Comparison of ENCODE assay signal across 9 cellular contexts in genomic region chr12:119695034-119695433, GRCh38. TPM values are rescaled to one million over a fixed set of nuclear protein-coding genes. Genes with fewer than 3 reads are reported as not detected.
DNase-seq lines count a peak whose midpoint lies in the region; ATAC-seq, FAIRE-seq and TF ChIP-seq lines count a peak whose summit lies in the region.
"Had no signal": no experiment of that assay in that cellular context is flagged by ENCODE, and none has a peak within 500 bp of the region (broad histone marks: within the 10 kb centered on the region; RNA-seq: fewer than 3 reads in every experiment).

No MANE protein-coding gene starts in this region.

- H3K4me2 ChIP-seq in GM23248 (ENCODE audit: unreplicated experiment) = no peak overlapping the region
- H3K4me2 ChIP-seq in keratinocyte (ENCODE audit: control insufficient read depth, extremely low read depth, insufficient read depth, low read depth, low read length) = no peak overlapping the region
- no peak overlapping the region for H3K4me2 ChIP-seq in neuronal stem cell (ENCODE audit: insufficient read depth, low read length, poor library complexity, severe bottlenecking)

- H3K4me3 ChIP-seq in GM23248 (no peak overlapping the region), adrenal gland (no peak overlapping the region), keratinocyte (ENCODE audit: control insufficient read depth in 2 of 3, extremely low read depth in 1 of 3, insufficient read depth in 2 of 3, low read depth in 1 of 3, low read length in 3 of 3) (no peak overlapping the region), neuronal stem cell (ENCODE audit: low read length in 2 of 2) (no peak overlapping the region)

- H4K8ac ChIP-seq in neuronal stem cell (ENCODE audit: low read depth, low read length) = no peak overlapping the region

- H3K4me1 ChIP-seq in GM23248 (ENCODE audit: insufficient read depth) (peaks cover 26% of the 10 kb centered on the region), adrenal gland (replicated peaks in 1 of 2) (peaks cover 28 to 48% of the 10 kb centered on the region in 2 donors), keratinocyte (ENCODE audit: control insufficient read depth, extremely low read depth, insufficient read depth, low read length) (peaks cover 3% of the 10 kb centered on the region), neuronal stem cell (ENCODE audit: control insufficient read depth in 2 of 2, insufficient read depth in 1 of 2, low read depth in 1 of 2, low read length in 2 of 2) (peaks cover 0 to 2% of the 10 kb centered on the region in 2 donors)

- H3K9me2 ChIP-seq in GM23248 (ENCODE audit: insufficient read depth) = no peaks in the 10 kb centered on the region

- WGBS in GM23248 (ENCODE audit: low coverage in 1 of 2, low lambda C conversion rate in 2 of 2, missing lambda C conversion rate in 2 of 2), 2 experiments = 79 to 86% methylated on average over 4 of the region's 4 CpGs
- 78 to 84% (median 80%) methylated on average over 4 of the region's 4 CpGs for WGBS in adrenal gland, 4 donors
- WGBS in neuronal stem cell (ENCODE audit: extremely low coverage in 2 of 2, insufficient read length in 2 of 2, insufficient replicate concordance in 1 of 2), 2 donors = no CpG with 5 or more reads among the region's 4 CpGs

- H3K9ac ChIP-seq in GM23248 (no peak overlapping the region), keratinocyte (ENCODE audit: control insufficient read depth, extremely low read depth, insufficient read depth, low read length) (no peak overlapping the region), neuronal stem cell (ENCODE audit: low read depth, low read length, poor library complexity) (no peak overlapping the region)

- no peak overlapping the region for H3K23ac ChIP-seq in neuronal stem cell (ENCODE audit: low read depth, low read length, poor library complexity)

- no peak overlapping the region for H2BK120ac ChIP-seq in neuronal stem cell (ENCODE audit: low read depth, low read length)

- no peak for FAIRE-seq in keratinocyte (lab: Jason Lieb, UNC)

- H2BK12ac ChIP-seq in neuronal stem cell (ENCODE audit: low read length) = no peak overlapping the region

- H2AFZ ChIP-seq in GM23248 (no peak overlapping the region), keratinocyte (ENCODE audit: control insufficient read depth, low read length) (no peak overlapping the region), neuronal stem cell (ENCODE audit: low read length) (no peak overlapping the region)

- H3K36me3 ChIP-seq in GM23248 (ENCODE audit: low read depth) = no peaks in the 10 kb centered on the region
- peaks cover 0 to 2% of the 10 kb centered on the region in 2 donors for H3K36me3 ChIP-seq in adrenal gland (replicated peaks in 1 of 2)
- peaks cover 0 to 6% of the 10 kb centered on the region in 2 experiments for H3K36me3 ChIP-seq in keratinocyte (ENCODE audit: control insufficient read depth in 2 of 2, extremely low read depth in 1 of 2, insufficient read depth in 2 of 2, low read length in 2 of 2)
- H3K36me3 ChIP-seq in neuronal stem cell (replicated peaks in 1 of 2; ENCODE audit: control insufficient read depth in 2 of 2, insufficient read depth in 2 of 2, low read length in 2 of 2) = peaks cover 32 to 92% of the 10 kb centered on the region in 2 donors

- intact Hi-C loops in adrenal gland (cut with DNase I) = loop anchor here in 1 of 2 donors (10.0 kb wide), 1 partner anchor 90 kb away; no protein-coding TSS in a partner anchor

- H4K20me1 ChIP-seq in GM23248 (ENCODE audit: insufficient read depth) (no peaks in the 10 kb centered on the region), keratinocyte (ENCODE audit: control insufficient read depth, extremely low read depth, insufficient read depth, low read length) (no peaks in the 10 kb centered on the region)

- H3K27ac ChIP-seq in GM23248 = no peak overlapping the region
- H3K27ac ChIP-seq in adrenal gland = peak overlapping the region in 3 of 5 donors; percentile 8 to 83 (median 10)
- H3K27ac ChIP-seq in keratinocyte (ENCODE audit: control insufficient read depth, insufficient read depth, low read length) = no peak overlapping the region
- H3K27ac ChIP-seq in neuronal stem cell (replicated peaks; ENCODE audit: low read length) = no peak overlapping the region

- ATAC-seq in GM19467 (IDR thresholded peaks at IDR 0.05; ENCODE audit: unreplicated experiment) (no peak), GM18909 (IDR thresholded peaks at IDR 0.05; ENCODE audit: poor library complexity, unreplicated experiment) (no peak)

- no peak overlapping the region for H3K4ac ChIP-seq in neuronal stem cell (ENCODE audit: low read length)

- no peaks in the 10 kb centered on the region for H3K79me2 ChIP-seq in GM23248 (ENCODE audit: insufficient read depth)
- H3K79me2 ChIP-seq in keratinocyte (ENCODE audit: control insufficient read depth, insufficient read depth, low read length) = no peaks in the 10 kb centered on the region

- in situ Hi-C loops in GM23248 (cut with MboI) = no loop called here

- H2AK5ac ChIP-seq in neuronal stem cell (ENCODE audit: low read depth, low read length) = no peak overlapping the region

- no peak overlapping the region for H2BK5ac ChIP-seq in neuronal stem cell (ENCODE audit: low read length)

- H3K9me3 ChIP-seq in GM23248 (ENCODE audit: low read depth) = no peaks in the 10 kb centered on the region
- no peaks in the 10 kb centered on the region for H3K9me3 ChIP-seq in adrenal gland (replicated peaks in 1 of 3)
- H3K9me3 ChIP-seq in keratinocyte (ENCODE audit: control insufficient read depth, low read depth, low read length) = no peaks in the 10 kb centered on the region
- H3K9me3 ChIP-seq in neuronal stem cell (replicated peaks in 1 of 2; ENCODE audit: control insufficient read depth in 2 of 2, insufficient read depth in 1 of 2, low read depth in 1 of 2, low read length in 2 of 2) = no peaks in the 10 kb centered on the region

- H3K14ac ChIP-seq in neuronal stem cell (ENCODE audit: low read length) = no peak overlapping the region

- no peak overlapping the region for H2BK15ac ChIP-seq in neuronal stem cell (ENCODE audit: low read length)

- H3K18ac ChIP-seq in neuronal stem cell (ENCODE audit: low read length) = no peak overlapping the region

- H4K91ac ChIP-seq in neuronal stem cell (ENCODE audit: low read depth, low read length, poor library complexity) = no peak overlapping the region

- peak; percentile 9 for DNase-seq in AG08395 (ENCODE audit: low spot score)
- peak; percentile 32 for DNase-seq in GM23248
- peak in 1 of 7 donors; percentile 32 for DNase-seq in adrenal gland
- no peak for DNase-seq in keratinocyte (ENCODE audit: low read depth, low spot score)
- no peak for DNase-seq in neuronal stem cell (ENCODE audit: low spot score)
- no peak for DNase-seq in NCI-H1048 (lab: John Stamatoyannopoulos, UW)
- DNase-seq: immature natural killer cell had no signal

- peaks cover 26% of the 10 kb centered on the region for H3F3A ChIP-seq in GM23248 (ENCODE audit: insufficient read depth)

- H3K27me3 ChIP-seq in GM23248 (replicated peaks; ENCODE audit: insufficient read depth) (no peaks in the 10 kb centered on the region), adrenal gland (no peaks in the 10 kb centered on the region), keratinocyte (ENCODE audit: control insufficient read depth, extremely low read depth, insufficient read depth, low read length) (no peaks in the 10 kb centered on the region), neuronal stem cell (ENCODE audit: control insufficient read depth in 3 of 3, insufficient read depth in 3 of 3, low read depth in 1 of 3, low read length in 3 of 3) (no peaks in the 10 kb centered on the region)

- H3K9me1 ChIP-seq in keratinocyte (ENCODE audit: control insufficient read depth, extremely low read depth, insufficient read depth, low read length) = no peaks in the 10 kb centered on the region

- no peaks in the 10 kb centered on the region for H3K79me1 ChIP-seq in neuronal stem cell (ENCODE audit: low read depth, low read length)

- dilution Hi-C loops in keratinocyte (cut with MboI; ENCODE audit: extremely low pct_ligation_motif_present, low sequenced_read_pairs) = no loop called here

- TF ChIP-seq POLR2A in adrenal gland (IDR thresholded peaks at IDR 0.05) = no peak

- TF ChIP-seq CTCF in adrenal gland (IDR thresholded peaks at IDR 0.05) = peak; percentile 30 to 49 (median 46)
- peak; percentile 35 to 72 (median 48) for TF ChIP-seq CTCF in keratinocyte (optimal IDR thresholded peaks at IDR 0.05 in 1 of 3, IDR thresholded peaks at IDR 0.05 in 1 of 3, conservative IDR thresholded peaks at IDR 0.05 in 1 of 3; ENCODE audit: extremely low read depth in 1 of 3, insufficient read depth in 2 of 3, low read length in 3 of 3)

RNA-seq across cellular contexts. Expression of gene PRKAB1, which starts 27.1 kb away (rescaled TPM):
- total RNA-seq in GM23248 (2014; rRNA removed; shearing (Covaris generic)) = 16.6 and 19.2 TPM in 2 replicates
- polyA plus RNA-seq in GM23248 (2016; fragmentation: Nextera tagmentation; extraction: Ambion mirVana) (24.7 and 25.0 TPM in 2 replicates), adrenal gland (10 to 100 TPM; 27.8 to 30.5 (median 29.3) TPM), keratinocyte (19.9 to 26.6 TPM (median 22.0 TPM) in 3 replicates)
- 10 to 100 TPM; 21.5 to 75.8 (median 40.3) TPM for total RNA-seq in adrenal gland
- 18.6 TPM for polyA plus RNA-seq in keratinocyte (2011; ENCODE audit: low read depth)
- 22.0 and 22.6 TPM in 2 replicates for polyA plus RNA-seq in keratinocyte (2011; cell fraction: cytosol; rRNA removed)
- 35.0 and 38.5 TPM in 2 replicates for polyA plus RNA-seq in keratinocyte (2011; cell fraction: nucleus; rRNA removed)
- polyA plus RNA-seq in keratinocyte (2012; ENCODE audit: low replicate concordance) = 17.9 and 18.4 TPM in 2 replicates
- polyA minus RNA-seq in keratinocyte = 14.6 to 16.0 TPM (median 15.9 TPM) in 3 replicates
- 19.8 TPM for polyA minus RNA-seq in keratinocyte (2011; cell fraction: cytosol; rRNA and poly(A)+ RNA removed)
- 10.8 and 14.7 TPM in 2 replicates for polyA minus RNA-seq in keratinocyte (2011; cell fraction: nucleus; rRNA and poly(A)+ RNA removed)
- polyA plus RNA-seq in neuronal stem cell (2013, experiment 1 of 2) = 25.8 TPM
- polyA plus RNA-seq in neuronal stem cell (2013, experiment 2 of 2) = 28.6 TPM

Comparison
In these comparisons a context has a peak if more than half of its experiments do, and no peak if none do; other contexts are left out.
1. DNase-seq: peak in AG08395 (single experiment) and GM23248 (single experiment); none in keratinocyte (single experiment), neuronal stem cell (single experiment) and NCI-H1048 (single experiment).
2. H3K27ac ChIP-seq: peak in adrenal gland (3 of 5); none in GM23248 (single experiment), keratinocyte (single experiment) and neuronal stem cell (single experiment).